8 cellular contexts compared by ENCODE assay signal in genomic region chr1:28087614-28088167, GRCh38. TPM values are rescaled to one million over a fixed set of nuclear protein-coding genes. Genes with fewer than 3 reads are reported as not detected.
A peak's percentile ranks its signal among the peaks of the same experiment; 100 is the strongest.
DNase-seq lines count a peak whose midpoint lies in the region; ATAC-seq and TF ChIP-seq lines count a peak whose summit lies in the region.

No MANE protein-coding gene starts in this region.

- H3K36me3 Mint-ChIP-seq in IgD-negative memory B cell (peaks cover 2% of the 10 kb centered on the region), glutamatergic neuron (ENCODE audit: unreplicated experiment) (no peaks in the 10 kb centered on the region)

- peaks cover 10% of the 10 kb centered on the region for H3K4me1 ChIP-seq in prostate gland (replicated peaks)

- no peak for ATAC-seq in GM21367 (IDR thresholded peaks at IDR 0.05; ENCODE audit: unreplicated experiment)
- no peak for ATAC-seq in HG03520 (IDR thresholded peaks at IDR 0.05; ENCODE audit: unreplicated experiment)

- WGBS in prostate gland, result 4% methylated on average over 16 of the region's 16 CpGs

- POLR2A ChIA-PET in AG04449 (lab: Yijun Ruan, JAX), result interaction anchor here (0.8 to 2.1 kb wide), 6 partner anchors 9 to 224 kb away, joined by 3 to 9 read pairs (median 4); no protein-coding TSS in a partner anchor

- no peak for TF ChIP-seq CTCF in AG04449 (IDR thresholded peaks at IDR 0.05; ENCODE audit: insufficient read depth, low read length, missing control alignments)
- peak; percentile 54 for TF ChIP-seq CTCF in GM10266 (IDR thresholded peaks at IDR 0.05; ENCODE audit: control insufficient read depth, insufficient read depth, low read depth, missing control alignments)
- TF ChIP-seq CTCF in glutamatergic neuron (IDR thresholded peaks at IDR 0.05; ENCODE audit: partially characterized antibody, unreplicated experiment), result no peak
- TF ChIP-seq CTCF in prostate gland (IDR thresholded peaks at IDR 0.05), result peak in 2 of 4 experiments; percentile 11 to 13

- H3K27ac Mint-ChIP-seq in IgD-negative memory B cell (peak overlapping the region; percentile 87 to 99 (median 97)), glutamatergic neuron (ENCODE audit: unreplicated experiment) (peak overlapping the region; percentile 99)

- no peaks in the 10 kb centered on the region for H3K27me3 Mint-ChIP-seq in IgD-negative memory B cell
- peaks cover 3% of the 10 kb centered on the region for H3K27me3 Mint-ChIP-seq in glutamatergic neuron (ENCODE audit: unreplicated experiment)

- DNase-seq in AG04449 (ENCODE audit: low read depth, low spot score), result no peak
- no peak for DNase-seq in GM10266 (ENCODE audit: extremely low spot score)
- peak; percentile 45 to 49 for DNase-seq in activated T-cell treated with anti-CD3 and anti-CD28 coated beads, Interleukin-2, amount 50 U/mL, for 48 hours
- DNase-seq in glutamatergic neuron, result peak; percentile 23
- DNase-seq in prostate gland (ENCODE audit: low spot score), result peak; percentile 7

- no peaks in the 10 kb centered on the region for H3K27me3 ChIP-seq in prostate gland (replicated peaks; ENCODE audit: insufficient read depth)

- no peak for TF ChIP-seq POLR2A in prostate gland (IDR thresholded peaks at IDR 0.05)

- H3K4me1 Mint-ChIP-seq in IgD-negative memory B cell (peaks cover 39 to 48% (median 41%) of the 10 kb centered on the region in 3 donors), glutamatergic neuron (ENCODE audit: low read depth, unreplicated experiment) (peaks cover 11% of the 10 kb centered on the region)

- H3K4me3 ChIP-seq in AG04449 (ENCODE audit: low read depth, low read length), result peak overlapping the region; percentile 96
- peak overlapping the region; percentile 60 to 71 for H3K4me3 ChIP-seq in prostate gland

- CTCF ChIA-PET in AG04449 (lab: Yijun Ruan, JAX), result interaction anchor here (0.9 to 10.4 kb wide), 8 partner anchors 10 to 229 kb away, joined by 3 to 330 read pairs (median 6); no protein-coding TSS in a partner anchor

- H3K9me3 Mint-ChIP-seq in IgD-negative memory B cell (no peaks in the 10 kb centered on the region), glutamatergic neuron (ENCODE audit: unreplicated experiment) (peaks cover 6% of the 10 kb centered on the region)

- intact Hi-C loops in prostate gland (cut with DNase I), result no loop called here

- H3K27ac ChIP-seq in prostate gland, result peak overlapping the region; percentile 75 to 84

- no peaks in the 10 kb centered on the region for H3K36me3 ChIP-seq in prostate gland

- H3K4me3 Mint-ChIP-seq in IgD-negative memory B cell, result peak overlapping the region; percentile 91 to 98 (median 96)
- H3K4me3 Mint-ChIP-seq in glutamatergic neuron (ENCODE audit: unreplicated experiment), result peak overlapping the region; percentile 100

- H3K9me3 ChIP-seq in prostate gland, result no peaks in the 10 kb centered on the region

RNA-seq across cellular contexts. Expression of gene EYA3, which starts 0.7 kb away (rescaled TPM):
- polyA plus RNA-seq in IgD-negative memory B cell, result 5.8 TPM
- 25.3 TPM for total RNA-seq in glutamatergic neuron (ENCODE audit: unreplicated experiment)
- total RNA-seq in prostate gland, result 10 to 100 TPM; 16.7 to 19.4 TPM

Comparison
In these comparisons a context has a peak if more than half of its experiments do, and no peak if none do; other contexts are left out.
1. DNase-seq: peak in activated T-cell treated with anti-CD3 and anti-CD28 coated beads, Interleukin-2, amount 50 U/mL, for 48 hours (2 of 2), glutamatergic neuron (single experiment) and prostate gland (single experiment); none in AG04449 (single experiment) and GM10266 (single experiment).